ENCODE assay signal across 1 cellular context in genomic region chr5:72234898-72235297, GRCh38.
TF ChIP-seq lines count a peak whose summit lies in the region.

No MANE protein-coding gene starts in this region.

TF ChIP-seq in GM12878, 131 proteins besides CTCF, POLR2A, EP300 and RAD21:
- TF ChIP-seq GABPA (IDR thresholded peaks at IDR 0.05; ENCODE audit: low read depth) (0 out of 2 replicates have a peak, but pooled peaks have one; percentile 12), RELA (IDR thresholded peaks at IDR 0.05; ENCODE audit: borderline replicate concordance, partially characterized antibody) (no peak), RUNX3 (IDR thresholded peaks at IDR 0.05; ENCODE audit: low read length) (0 out of 2 replicates have a peak, but pooled peaks have one; percentile 9)
